8 cellular contexts compared by ENCODE assay signal in the genomic region with DNA sequence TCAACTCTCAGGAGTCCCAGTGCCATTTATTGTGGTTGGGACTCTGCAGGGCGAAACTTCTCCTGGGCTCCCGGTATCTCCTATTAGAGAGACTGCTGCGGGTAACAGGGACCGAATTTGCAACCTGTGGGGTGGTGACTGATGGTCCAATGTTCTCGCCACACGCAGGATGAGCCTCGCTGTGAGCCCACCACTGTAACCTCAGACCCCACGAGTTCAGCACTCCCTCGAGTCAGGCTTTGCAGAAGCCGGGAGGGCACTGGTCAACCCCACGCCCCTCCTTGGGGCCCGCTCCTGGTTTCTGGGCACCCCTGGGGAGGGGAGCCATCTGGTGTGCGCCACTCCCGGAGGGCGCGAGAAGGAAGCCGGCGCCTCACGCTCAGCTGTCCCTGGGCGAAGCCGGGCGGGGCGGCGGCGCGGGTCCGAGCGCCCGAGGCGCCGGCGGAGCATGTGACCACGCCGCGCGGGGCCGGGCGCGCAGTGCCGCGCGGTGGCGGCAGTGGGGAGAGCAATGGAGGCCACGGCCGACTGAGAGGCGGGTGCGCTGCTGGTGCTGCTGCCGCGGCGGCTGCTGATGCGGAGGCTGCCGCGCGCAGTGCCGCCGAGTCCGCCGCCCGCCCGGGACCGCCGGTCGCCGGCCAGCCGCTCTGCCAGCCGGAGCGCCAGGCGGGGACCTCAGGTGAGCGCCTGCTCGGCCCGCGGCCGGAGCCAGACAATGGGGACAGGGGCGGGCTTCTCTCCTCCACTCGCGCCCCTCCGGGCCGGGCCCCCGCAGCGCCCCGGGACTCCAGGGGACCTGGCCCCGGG.
DNase-seq lines count a peak whose midpoint lies in the region; ATAC-seq, FAIRE-seq and TF ChIP-seq lines count a peak whose summit lies in the region.

No MANE protein-coding gene starts in this region.

- H3K79me2 ChIP-seq in H1 (ENCODE audit: control insufficient read depth in 1 of 2, insufficient read depth in 2 of 2, low read length in 2 of 2), result peaks cover 0 to 36% of the 10 kb centered on the region in 2 experiments; a peak in 2 of 4 replicates

- H2BK120ac ChIP-seq in H1 (replicated peaks; ENCODE audit: low read depth, low read length), result peak overlapping the region; percentile 52
- peak overlapping the region; percentile 98 for H2BK120ac ChIP-seq in mesenchymal stem cell (ENCODE audit: low read depth, low read length)

- H2AK5ac ChIP-seq in H1 (ENCODE audit: low read depth, low read length) (no peak overlapping the region), mesenchymal stem cell (ENCODE audit: low read length, severe bottlenecking) (no peak overlapping the region)

- H3K4me3 Mint-ChIP-seq in WTC11, result peak overlapping the region; percentile 81
- peak overlapping the region; percentile 75 for H3K4me3 Mint-ChIP-seq in stimulated activated memory B cell treated with anti-CD40 and anti-IgM and Interleukin-4, amounts not matched to agents 10 μg/mL and 1 μg/mL and 100 μg/mL, for 72 hours

- peak overlapping the region; percentile 94 for H4K91ac ChIP-seq in H1 (replicated peaks; ENCODE audit: insufficient read length, low read length)
- H4K91ac ChIP-seq in mesenchymal stem cell (ENCODE audit: low read length), result peak overlapping the region; percentile 83

- H2BK5ac ChIP-seq in H1 (ENCODE audit: low read depth, low read length), result no peak overlapping the region; the same call in 1 of the 2 replicates
- peak overlapping the region; percentile 62 for H2BK5ac ChIP-seq in mesenchymal stem cell (ENCODE audit: low read depth, low read length, poor library complexity, severe bottlenecking)

- ATAC-seq in GM18867 (IDR thresholded peaks at IDR 0.05; ENCODE audit: unreplicated experiment), result peak; percentile 97
- ATAC-seq in HG03060 (IDR thresholded peaks at IDR 0.05; ENCODE audit: low read depth, unreplicated experiment), result peak; percentile 68
- peak; percentile 72 for ATAC-seq in WTC11
- ATAC-seq in stimulated activated memory B cell treated with anti-CD40 and anti-IgM and Interleukin-4, amounts not matched to agents 10 μg/mL and 1 μg/mL and 100 μg/mL, for 72 hours, result peak; percentile 93

- H3K27me3 Mint-ChIP-seq in WTC11 (ENCODE audit: low read depth), result peaks cover 3% of the 10 kb centered on the region; the same call in 1 of the 2 replicates
- peaks cover 11% of the 10 kb centered on the region for H3K27me3 Mint-ChIP-seq in stimulated activated memory B cell treated with anti-CD40 and anti-IgM and Interleukin-4, amounts not matched to agents 10 μg/mL and 1 μg/mL and 100 μg/mL, for 72 hours

- H4K8ac ChIP-seq in H1 (ENCODE audit: extremely low read depth, insufficient read depth, low read length) (peak overlapping the region; percentile 95), mesenchymal stem cell (ENCODE audit: low read length) (peak overlapping the region; percentile 80)

- H3K36me3 ChIP-seq in BE2C (peaks cover 5% of the 10 kb centered on the region), H1 (ENCODE audit: control insufficient read depth in 2 of 4, insufficient read depth in 4 of 4, low read length in 3 of 4) (no peaks in the 10 kb centered on the region), mesenchymal stem cell (ENCODE audit: control insufficient read depth in 1 of 2, insufficient read depth in 2 of 2, low read depth in 1 of 2, low read length in 2 of 2) (no peaks in the 10 kb centered on the region)

- peak in 1 of 2 experiments; percentile 78 for TF ChIP-seq POLR2A in H1 (IDR thresholded peaks at IDR 0.05; ENCODE audit: control extremely low read depth in 1 of 2, low read depth in 2 of 2, low read length in 2 of 2)

- no peaks in the 10 kb centered on the region for H3K79me1 ChIP-seq in H1 (ENCODE audit: low read depth, low read length)
- peaks cover 9% of the 10 kb centered on the region for H3K79me1 ChIP-seq in mesenchymal stem cell (replicated peaks; ENCODE audit: low read length, poor library complexity, severe bottlenecking)

- H2BK15ac ChIP-seq in H1 (ENCODE audit: low read length) (peak overlapping the region; percentile 85; the same call in 1 of the 2 replicates), mesenchymal stem cell (ENCODE audit: low read depth, poor library complexity, severe bottlenecking) (peak overlapping the region; percentile 89)

- H3K36me3 Mint-ChIP-seq in WTC11, result no peaks in the 10 kb centered on the region
- no peaks in the 10 kb centered on the region for H3K36me3 Mint-ChIP-seq in stimulated activated memory B cell treated with anti-CD40 and anti-IgM and Interleukin-4, amounts not matched to agents 10 μg/mL and 1 μg/mL and 100 μg/mL, for 72 hours

- H3K23ac ChIP-seq in H1 (ENCODE audit: insufficient read length), result no peak overlapping the region
- H3K23ac ChIP-seq in mesenchymal stem cell (ENCODE audit: low read length in 2 of 2), result peak overlapping the region in 1 of 2 experiments; percentile 83

- DNase-seq in BE2C (peak; percentile 91), NCI-H2107 (lab: John Stamatoyannopoulos, UW) (peak; percentile 1), WTC11 (ENCODE audit: low spot score) (peak; percentile 70), H1 (ENCODE audit: low read depth in 1 of 2, low spot score in 2 of 2) (peak; percentile 2 to 81), mesenchymal stem cell (peak; percentile 66)

- H3K14ac ChIP-seq in H1 (ENCODE audit: insufficient read length) (no peak overlapping the region), mesenchymal stem cell (ENCODE audit: low read length in 2 of 2) (peak overlapping the region in 1 of 2 experiments; percentile 93)

- no peak for FAIRE-seq in H1 (lab: Jason Lieb, UNC)

- H3K27ac Mint-ChIP-seq in WTC11, result peak overlapping the region; percentile 79; the same call in 1 of the 2 replicates
- H3K27ac Mint-ChIP-seq in stimulated activated memory B cell treated with anti-CD40 and anti-IgM and Interleukin-4, amounts not matched to agents 10 μg/mL and 1 μg/mL and 100 μg/mL, for 72 hours, result peak overlapping the region; percentile 60

- H3K4me2 ChIP-seq in H1 (ENCODE audit: insufficient read depth in 1 of 2, low read depth in 2 of 2, low read length in 2 of 2) (peak overlapping the region; percentile 66 to 98), mesenchymal stem cell (ENCODE audit: low read length, poor library complexity, severe bottlenecking) (peak overlapping the region; percentile 99)

- peak overlapping the region; percentile 83 for H3K56ac ChIP-seq in H1 (replicated peaks; ENCODE audit: insufficient read length, low read depth, low read length)

- peak overlapping the region; percentile 71; the same call in 1 of the 2 replicates for H3K18ac ChIP-seq in H1 (ENCODE audit: extremely low read depth, low read length)
- peak overlapping the region; percentile 70 to 85 for H3K18ac ChIP-seq in mesenchymal stem cell (ENCODE audit: low read depth in 1 of 2, low read length in 2 of 2)

- H2AFZ ChIP-seq in H1 (ENCODE audit: low read length) (peak overlapping the region; percentile 100), mesenchymal stem cell (ENCODE audit: low read depth, low read length) (peak overlapping the region; percentile 92)

- TF ChIP-seq CTCF in BE2C (IDR thresholded peaks at IDR 0.05; ENCODE audit: low read depth, low read length) (peak; percentile 38; the same call in 1 of the 2 replicates), WTC11 (IDR thresholded peaks at IDR 0.05) (no peak), H1 (IDR thresholded peaks at IDR 0.05; ENCODE audit: control extremely low read depth in 1 of 3, insufficient read depth in 1 of 3, low read depth in 1 of 3, low read length in 3 of 3) (peak in 2 of 3 experiments; percentile 39 to 61; a peak in 3 of 4 replicates)

- H3K4me1 Mint-ChIP-seq in WTC11, result peaks cover 29% of the 10 kb centered on the region
- peaks cover 10% of the 10 kb centered on the region for H3K4me1 Mint-ChIP-seq in stimulated activated memory B cell treated with anti-CD40 and anti-IgM and Interleukin-4, amounts not matched to agents 10 μg/mL and 1 μg/mL and 100 μg/mL, for 72 hours

- 2% methylated on average over 47 of the region's 82 CpGs; no CpG with 5 or more reads in 1 of the 2 experiments for WGBS in H1 (ENCODE audit: extremely low coverage in 1 of 2, insufficient coverage in 1 of 2, insufficient read length in 1 of 2, insufficient replicate concordance in 2 of 2, low coverage in 1 of 2, low lambda C conversion rate in 2 of 2, missing lambda C conversion rate in 1 of 2), 2 experiments
- 1% methylated on average over 51 of the region's 82 CpGs for WGBS in mesenchymal stem cell

- H3K27ac ChIP-seq in H1 (ENCODE audit: low read depth, low read length), result peak overlapping the region; percentile 84
- H3K27ac ChIP-seq in mesenchymal stem cell (ENCODE audit: low read length, poor library complexity, severe bottlenecking), result no peak overlapping the region

- TF ChIP-seq EP300 in H1 (IDR thresholded peaks at IDR 0.05; ENCODE audit: borderline replicate concordance in 1 of 2, low read depth in 2 of 2, low read length in 2 of 2), result no peak

- no peak overlapping the region for H3K4ac ChIP-seq in H1 (replicated peaks; ENCODE audit: insufficient read length, low read depth, low read length)
- peak overlapping the region; percentile 75 to 94 for H3K4ac ChIP-seq in mesenchymal stem cell (ENCODE audit: low read depth in 1 of 2, low read length in 2 of 2)

- H3K4me1 ChIP-seq in BE2C (peaks cover 12% of the 10 kb centered on the region), H1 (replicated peaks in 1 of 4; ENCODE audit: control insufficient read depth in 3 of 4, insufficient read depth in 4 of 4, low read length in 3 of 4) (peaks cover 0 to 5% (median 3%) of the 10 kb centered on the region in 4 experiments; a peak in 2 of 7 replicates), mesenchymal stem cell (ENCODE audit: control insufficient read depth, insufficient read depth, low read depth, low read length) (peaks cover 4% of the 10 kb centered on the region)

- H2BK12ac ChIP-seq in H1 (ENCODE audit: low read depth, low read length) (no peak overlapping the region; the same call in 1 of the 2 replicates), mesenchymal stem cell (ENCODE audit: low read length in 2 of 2) (peak overlapping the region; percentile 77)

- peaks cover 9% of the 10 kb centered on the region for H3K23me2 ChIP-seq in H1 (ENCODE audit: low read depth, low read length)

- 0 out of 2 replicates have a peak overlapping the region, but pooled peaks have one; percentile 63 for H2BK20ac ChIP-seq in H1 (ENCODE audit: low read length)

- POLR2A ChIA-PET in WTC11 (lab: Charles Lee) (interaction anchor here (1.0 kb wide), 1 partner anchor 100 kb away, joined by 3 read pairs; the partner anchor contains the start of gene CEP135), H1 (lab: Charles Lee; ENCODE audit: partially characterized antibody) (interaction anchor here (0.6 to 1.8 kb wide), 7 partner anchors 9 to 227 kb away, joined by 3 to 11 read pairs (median 3); no protein-coding TSS in a partner anchor)

- H3K9me3 ChIP-seq in BE2C, result no peaks in the 10 kb centered on the region
- H3K9me3 ChIP-seq in H1 (ENCODE audit: insufficient read depth in 2 of 2, low read depth in 1 of 2, low read length in 1 of 2), result no peaks in the 10 kb centered on the region
- H3K9me3 ChIP-seq in mesenchymal stem cell (ENCODE audit: control insufficient read depth, low read length), result no peaks in the 10 kb centered on the region

- no peaks in the 10 kb centered on the region for H3K9me3 Mint-ChIP-seq in WTC11
- no peaks in the 10 kb centered on the region for H3K9me3 Mint-ChIP-seq in stimulated activated memory B cell treated with anti-CD40 and anti-IgM and Interleukin-4, amounts not matched to agents 10 μg/mL and 1 μg/mL and 100 μg/mL, for 72 hours

- H3K27me3 ChIP-seq in BE2C (no peaks in the 10 kb centered on the region), H1 (replicated peaks in 1 of 4; ENCODE audit: control insufficient read depth in 3 of 4, extremely low read depth in 1 of 4, insufficient read depth in 3 of 4, low read length in 3 of 4) (no peaks in the 10 kb centered on the region), mesenchymal stem cell (ENCODE audit: control insufficient read depth in 1 of 2, insufficient read depth in 1 of 2, low read length in 2 of 2) (peaks cover 0 to 28% of the 10 kb centered on the region in 2 experiments)

- H3K4me3 ChIP-seq in BE2C (ENCODE audit: low read depth, low read length), result peak overlapping the region; percentile 92
- H3K4me3 ChIP-seq in H1 (ENCODE audit: extremely low read depth in 1 of 4, insufficient read depth in 2 of 4, low read depth in 3 of 4, low read length in 4 of 4), result peak overlapping the region; percentile 83 to 95 (median 88)
- peak overlapping the region; percentile 77 to 80 for H3K4me3 ChIP-seq in mesenchymal stem cell (ENCODE audit: insufficient read depth in 1 of 2, low read depth in 1 of 2, low read length in 2 of 2)

- no peaks in the 10 kb centered on the region for H4K20me1 ChIP-seq in H1 (replicated peaks in 1 of 2; ENCODE audit: control insufficient read depth in 1 of 2, insufficient read depth in 2 of 2, low read length in 2 of 2)

- H3K9ac ChIP-seq in H1 (replicated peaks in 1 of 4; ENCODE audit: extremely low read depth in 1 of 4, low read depth in 3 of 4, low read length in 3 of 4) (peak overlapping the region; percentile 39 to 93 (median 88)), mesenchymal stem cell (ENCODE audit: low read length) (peak overlapping the region; percentile 80)

- peak overlapping the region; percentile 79 for H4K5ac ChIP-seq in H1 (ENCODE audit: insufficient read length, low read depth, low read length)

- CTCF ChIA-PET in WTC11 (lab: Charles Lee) (interaction anchor here (1.0 to 2.7 kb wide), 2 partner anchors 14 to 100 kb away, joined by 3 to 10 read pairs; partner anchors contain the start of gene CEP135), H1 (lab: Charles Lee; ENCODE audit: partially characterized antibody) (interaction anchor here (1.0 to 1.3 kb wide), 2 partner anchors 9 to 13 kb away, joined by 3 read pairs; no protein-coding TSS in a partner anchor)

- peak; percentile 32 to 51; a peak in 3 of 4 replicates for TF ChIP-seq RAD21 in H1 (IDR thresholded peaks at IDR 0.05 in 1 of 2, conservative IDR thresholded peaks at IDR 0.05 in 1 of 2; ENCODE audit: low read depth in 2 of 2, low read length in 2 of 2)

Comparison
In these comparisons a context has a peak if more than half of its experiments do, and no peak if none do; other contexts are left out.
1. DNase-seq: peak in every context shown above with its lines; median percentile 91 in BE2C; 70 in WTC11; 66 in mesenchymal stem cell; 42 in H1; 1 in NCI-H2107.